ENCODE assay signal across 8 cellular contexts in the genomic region with DNA sequence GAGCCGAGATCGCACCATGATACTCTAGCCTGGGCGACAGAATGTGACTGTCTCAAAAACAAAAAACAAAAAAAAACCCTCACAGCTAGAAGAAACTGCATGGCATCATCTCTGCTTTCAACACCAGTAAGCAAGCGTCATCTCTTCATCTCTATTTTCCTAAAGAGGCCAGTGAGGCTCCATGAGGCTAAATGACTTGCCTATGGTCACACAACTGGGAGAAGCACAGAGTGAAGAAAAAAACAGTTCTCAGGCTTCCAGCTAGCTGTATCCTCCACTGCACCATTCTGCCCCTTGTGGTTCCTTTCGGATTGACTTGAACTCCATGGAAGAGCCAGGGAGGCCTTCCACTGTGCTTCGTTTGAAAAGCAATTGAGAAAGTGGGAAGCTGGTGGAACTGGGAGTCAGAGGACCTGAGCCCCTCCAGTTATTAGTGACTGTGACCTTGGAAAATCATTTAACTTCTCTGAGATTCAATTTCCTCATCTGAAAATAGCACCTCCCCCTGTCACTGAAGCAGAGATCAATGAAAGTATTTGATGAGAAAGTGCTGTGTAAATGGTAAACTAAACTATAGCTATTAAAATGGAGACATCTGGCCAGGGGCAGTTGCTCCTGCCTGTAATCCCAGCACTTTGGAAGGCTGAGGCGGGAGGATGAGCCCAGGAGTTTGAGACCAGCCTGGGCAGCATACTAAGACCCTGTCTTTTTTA. TPM values are rescaled to one million over a fixed set of nuclear protein-coding genes. Genes with fewer than 3 reads are reported as not detected.
DNase-seq lines count a peak whose midpoint lies in the region; ATAC-seq and TF ChIP-seq lines count a peak whose summit lies in the region.

No MANE protein-coding gene starts in this region.

- H3K27me3 ChIP-seq in WERI-Rb-1 (ENCODE audit: insufficient read depth, low read depth, severe bottlenecking) (no peaks in the 10 kb centered on the region), parathyroid adenoma (ENCODE audit: control insufficient read depth, insufficient read depth, low read length) (no peaks in the 10 kb centered on the region)

- peaks cover 1% of the 10 kb centered on the region for H3K4me1 Mint-ChIP-seq in glutamatergic neuron (ENCODE audit: low read depth, unreplicated experiment)

- H3K36me3 ChIP-seq in WERI-Rb-1 (no peaks in the 10 kb centered on the region), parathyroid adenoma (ENCODE audit: control insufficient read depth, insufficient read depth, low read length) (no peaks in the 10 kb centered on the region)

- peak; percentile 15 to 18 for ATAC-seq in activated naive CD4-positive, alpha-beta T cell treated with anti-CD3 and anti-CD28 coated beads, Interleukin-2, amount 50 U/mL, for 72 hours
- ATAC-seq in HG03442 (IDR thresholded peaks at IDR 0.05; ENCODE audit: unreplicated experiment), result no peak

- H3K27ac ChIP-seq in WERI-Rb-1 (no peak overlapping the region), parathyroid adenoma (no peak overlapping the region)

- H3K9me3 ChIP-seq in WERI-Rb-1 (ENCODE audit: severe bottlenecking), result no peaks in the 10 kb centered on the region
- H3K9me3 ChIP-seq in parathyroid adenoma (ENCODE audit: control insufficient read depth, low read length), result no peaks in the 10 kb centered on the region

- no peak overlapping the region for H3K4me2 ChIP-seq in parathyroid adenoma (ENCODE audit: low read length)

- H3K36me3 Mint-ChIP-seq in activated naive CD4-positive, alpha-beta T cell treated with anti-CD3 and anti-CD28 coated beads, Interleukin-2, amount 50 U/mL, for 72 hours, result no peaks in the 10 kb centered on the region
- H3K36me3 Mint-ChIP-seq in glutamatergic neuron (ENCODE audit: unreplicated experiment), result no peaks in the 10 kb centered on the region

- no peak overlapping the region for H3K4me3 ChIP-seq in WERI-Rb-1 (ENCODE audit: low read depth, low read length)
- no peak overlapping the region for H3K4me3 ChIP-seq in parathyroid adenoma (ENCODE audit: low read depth, low read length)

- no peaks in the 10 kb centered on the region for H3K9me3 Mint-ChIP-seq in activated naive CD4-positive, alpha-beta T cell treated with anti-CD3 and anti-CD28 coated beads, Interleukin-2, amount 50 U/mL, for 72 hours
- H3K9me3 Mint-ChIP-seq in glutamatergic neuron (ENCODE audit: unreplicated experiment), result no peaks in the 10 kb centered on the region

- H3K4me1 ChIP-seq in parathyroid adenoma, result no peaks in the 10 kb centered on the region

- H3K27me3 Mint-ChIP-seq in glutamatergic neuron (ENCODE audit: unreplicated experiment), result peaks cover 4% of the 10 kb centered on the region

- peak; percentile 85 for TF ChIP-seq CTCF in WERI-Rb-1 (IDR thresholded peaks at IDR 0.05; ENCODE audit: low read depth, low read length)
- TF ChIP-seq CTCF in glutamatergic neuron (IDR thresholded peaks at IDR 0.05; ENCODE audit: partially characterized antibody, unreplicated experiment), result peak; percentile 56
- peak; percentile 50 for TF ChIP-seq CTCF in parathyroid adenoma (IDR thresholded peaks at IDR 0.05)

- no peak overlapping the region for H3K4me3 Mint-ChIP-seq in glutamatergic neuron (ENCODE audit: unreplicated experiment)

- H3K27ac Mint-ChIP-seq in activated naive CD4-positive, alpha-beta T cell treated with anti-CD3 and anti-CD28 coated beads, Interleukin-2, amount 50 U/mL, for 72 hours, result no peak overlapping the region
- no peak overlapping the region for H3K27ac Mint-ChIP-seq in glutamatergic neuron (ENCODE audit: unreplicated experiment)

- H3K79me2 ChIP-seq in parathyroid adenoma, result no peaks in the 10 kb centered on the region

- H2AFZ ChIP-seq in parathyroid adenoma, result peak overlapping the region; percentile 56

- H3K9ac ChIP-seq in parathyroid adenoma, result no peak overlapping the region

- no peak for DNase-seq in activated naive CD4-positive, alpha-beta T cell treated with anti-CD3 and anti-CD28 coated beads, Interleukin-2, amount 50 U/mL, for 72 hours (ENCODE audit: low spot score in 2 of 2)
- DNase-seq in activated naive CD4-positive, alpha-beta T cell treated with anti-CD3 and anti-CD28 coated beads, Interleukin-2, amount 50 U/mL, for 16 hours, result no peak
- DNase-seq in NCI-H1417 treated with DMSO at 0.1 percent for 48 hours (lab: John Stamatoyannopoulos, UW), result peak; percentile 16
- peak; percentile 59 for DNase-seq in WERI-Rb-1
- DNase-seq in glutamatergic neuron, result peak; percentile 49
- DNase-seq in NCI-H1048 (lab: John Stamatoyannopoulos, UW), result no peak

RNA-seq across cellular contexts. Expression of a gene that starts 32.1 kb away (rescaled TPM):
- 10 to 100 TPM; 26.8 to 49.7 TPM for total RNA-seq in activated naive CD4-positive, alpha-beta T cell treated with anti-CD3 and anti-CD28 coated beads, Interleukin-2, amount 50 U/mL, for 72 hours
- total RNA-seq in glutamatergic neuron (ENCODE audit: unreplicated experiment), result 23.7 TPM

RNA-seq across cellular contexts. Expression of a gene that starts 45.1 kb away (rescaled TPM):
- total RNA-seq in activated naive CD4-positive, alpha-beta T cell treated with anti-CD3 and anti-CD28 coated beads, Interleukin-2, amount 50 U/mL, for 72 hours, result 100 to 1,000 TPM; 133 to 188 TPM
- 197 TPM for total RNA-seq in glutamatergic neuron (ENCODE audit: unreplicated experiment)

Comparison
In these comparisons a context has a peak if more than half of its experiments do, and no peak if none do; other contexts are left out.
1. DNase-seq: peak in NCI-H1417 treated with DMSO at 0.1 percent for 48 hours (single experiment), WERI-Rb-1 (single experiment) and glutamatergic neuron (single experiment); none in activated naive CD4-positive, alpha-beta T cell treated with anti-CD3 and anti-CD28 coated beads, Interleukin-2, amount 50 U/mL, for 72 hours (0 of 2), activated naive CD4-positive, alpha-beta T cell treated with anti-CD3 and anti-CD28 coated beads, Interleukin-2, amount 50 U/mL, for 16 hours (single experiment) and NCI-H1048 (single experiment).
2. Peak in every context shown above with its lines, with median percentiles within 50 percentile points of each other: CTCF ChIP-seq.